ENCODE assay signal across 1 cellular context in the genomic region with DNA sequence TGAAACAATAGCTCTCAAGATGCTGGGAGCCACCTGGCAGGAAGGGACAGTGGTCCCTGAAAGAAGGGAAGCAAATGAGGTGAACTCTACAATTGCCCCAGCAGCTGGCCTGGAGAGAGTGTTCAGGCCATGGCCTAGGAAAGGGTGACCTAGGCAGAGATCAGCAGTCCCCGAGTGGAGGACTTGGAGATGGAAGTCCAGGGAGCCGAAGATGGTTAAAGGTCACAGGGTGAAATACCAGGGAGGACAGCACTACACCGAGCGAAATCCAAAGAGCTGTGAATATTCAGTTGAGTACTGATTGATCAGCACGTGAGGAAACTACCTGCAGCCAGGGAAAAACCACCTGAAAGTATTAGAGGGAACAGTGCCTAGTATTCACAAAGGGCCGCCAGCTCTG.
TF ChIP-seq lines count a peak whose summit lies in the region.

No MANE protein-coding gene starts in this region.

TF ChIP-seq in H1, 55 proteins besides CTCF, POLR2A, EP300 and RAD21:
- no peak for TF ChIP-seq MAFK (IDR thresholded peaks at IDR 0.05; ENCODE audit: low read depth, low read length)
- TF ChIP-seq CREB1 (IDR thresholded peaks at IDR 0.05): no peak
- no peak for TF ChIP-seq MAX (IDR thresholded peaks at IDR 0.05)
- no peak for TF ChIP-seq BACH1 (IDR thresholded peaks at IDR 0.05; ENCODE audit: low read length)
- TF ChIP-seq KDM4A (IDR thresholded peaks at IDR 0.05; ENCODE audit: low read depth, low read length, severe bottlenecking): no peak
- TF ChIP-seq SP2 (IDR thresholded peaks at IDR 0.05; ENCODE audit: low read length): no peak
TF ChIP-seq in H1: peak in this region for 0.
